1 cellular context compared by ENCODE assay signal in the genomic region with DNA sequence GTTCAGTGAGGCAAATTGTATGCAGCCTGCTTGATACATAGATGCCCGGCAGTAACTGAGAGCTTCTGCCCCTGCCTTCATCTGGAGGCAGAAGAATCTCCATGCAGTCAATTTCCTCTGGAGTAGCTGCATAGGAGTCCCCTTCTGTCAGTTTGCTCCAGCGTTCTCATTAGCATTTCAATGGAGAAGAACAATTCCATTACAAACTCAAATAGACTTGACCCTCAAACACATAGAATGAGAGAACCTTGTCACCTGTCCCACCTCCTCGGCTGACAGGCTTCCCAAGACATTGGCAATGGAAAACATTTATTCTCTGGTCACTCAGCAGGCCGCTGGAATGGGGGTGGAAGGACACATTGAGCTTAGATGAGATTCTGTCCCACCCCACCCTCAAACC.
TF ChIP-seq lines count a peak whose summit lies in the region.

No MANE protein-coding gene starts in this region.

TF ChIP-seq in WTC11, 78 proteins besides CTCF, POLR2A, EP300 and RAD21:
- TF ChIP-seq PRRX2 (CRISPR knock-in tag; IDR thresholded peaks at IDR 0.05): no peak
- TF ChIP-seq, protein P1, sequence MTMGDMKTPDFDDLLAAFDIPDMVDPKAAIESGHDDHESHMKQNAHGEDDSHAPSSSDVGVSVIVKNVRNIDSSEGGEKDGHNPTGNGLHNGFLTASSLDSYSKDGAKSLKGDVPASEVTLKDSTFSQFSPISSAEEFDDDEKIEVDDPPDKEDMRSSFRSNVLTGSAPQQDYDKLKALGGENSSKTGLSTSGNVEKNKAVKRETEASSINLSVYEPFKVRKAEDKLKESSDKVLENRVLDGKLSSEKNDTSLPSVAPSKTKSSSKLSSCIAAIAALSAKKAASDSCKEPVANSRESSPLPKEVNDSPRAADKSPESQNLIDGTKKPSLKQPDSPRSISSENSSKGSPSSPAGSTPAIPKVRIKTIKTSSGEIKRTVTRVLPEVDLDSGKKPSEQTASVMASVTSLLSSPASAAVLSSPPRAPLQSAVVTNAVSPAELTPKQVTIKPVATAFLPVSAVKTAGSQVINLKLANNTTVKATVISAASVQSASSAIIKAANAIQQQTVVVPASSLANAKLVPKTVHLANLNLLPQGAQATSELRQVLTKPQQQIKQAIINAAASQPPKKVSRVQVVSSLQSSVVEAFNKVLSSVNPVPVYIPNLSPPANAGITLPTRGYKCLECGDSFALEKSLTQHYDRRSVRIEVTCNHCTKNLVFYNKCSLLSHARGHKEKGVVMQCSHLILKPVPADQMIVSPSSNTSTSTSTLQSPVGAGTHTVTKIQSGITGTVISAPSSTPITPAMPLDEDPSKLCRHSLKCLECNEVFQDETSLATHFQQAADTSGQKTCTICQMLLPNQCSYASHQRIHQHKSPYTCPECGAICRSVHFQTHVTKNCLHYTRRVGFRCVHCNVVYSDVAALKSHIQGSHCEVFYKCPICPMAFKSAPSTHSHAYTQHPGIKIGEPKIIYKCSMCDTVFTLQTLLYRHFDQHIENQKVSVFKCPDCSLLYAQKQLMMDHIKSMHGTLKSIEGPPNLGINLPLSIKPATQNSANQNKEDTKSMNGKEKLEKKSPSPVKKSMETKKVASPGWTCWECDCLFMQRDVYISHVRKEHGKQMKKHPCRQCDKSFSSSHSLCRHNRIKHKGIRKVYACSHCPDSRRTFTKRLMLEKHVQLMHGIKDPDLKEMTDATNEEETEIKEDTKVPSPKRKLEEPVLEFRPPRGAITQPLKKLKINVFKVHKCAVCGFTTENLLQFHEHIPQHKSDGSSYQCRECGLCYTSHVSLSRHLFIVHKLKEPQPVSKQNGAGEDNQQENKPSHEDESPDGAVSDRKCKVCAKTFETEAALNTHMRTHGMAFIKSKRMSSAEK (CRISPR knock-in tag; IDR thresholded peaks at IDR 0.05; ENCODE audit: borderline replicate concordance): no peak
- TF ChIP-seq, protein P2, sequence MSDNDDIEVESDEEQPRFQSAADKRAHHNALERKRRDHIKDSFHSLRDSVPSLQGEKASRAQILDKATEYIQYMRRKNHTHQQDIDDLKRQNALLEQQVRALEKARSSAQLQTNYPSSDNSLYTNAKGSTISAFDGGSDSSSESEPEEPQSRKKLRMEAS (CRISPR knock-in tag; IDR thresholded peaks at IDR 0.05): 0 out of 2 replicates have a peak, but pooled peaks have one; percentile 13
